In genomic region chr1:7046314-7046713, GRCh38 we compare ENCODE assay signal across 11 cellular contexts.
DNase-seq lines count a peak whose midpoint lies in the region; ATAC-seq and TF ChIP-seq lines count a peak whose summit lies in the region.
"Had no signal": no experiment of that assay in that cellular context is flagged by ENCODE, and none has a peak within 500 bp of the region (broad histone marks: within the 10 kb centered on the region; RNA-seq: fewer than 3 reads in every experiment).

No MANE protein-coding gene starts in this region.

- CTCF ChIA-PET in activated CD4-positive, alpha-beta T cell treated with anti-CD3 and anti-CD28 coated beads for 36 hours (lab: Charles Lee): interaction anchor here (0.6 to 1.2 kb wide), 2 partner anchors 24 to 1075 kb away, joined by 3 to 4 read pairs; no protein-coding TSS in a partner anchor

- no peak for TF ChIP-seq CTCF in AG09309 (IDR thresholded peaks at IDR 0.05; ENCODE audit: control insufficient read depth, insufficient read depth, low read depth, low read length, missing control alignments)

- no peaks in the 10 kb centered on the region for H3K9me3 Mint-ChIP-seq in activated CD4-positive, alpha-beta T cell treated with anti-CD3 and anti-CD28 coated beads for 36 hours (ENCODE audit: low read depth)

- peaks cover 4% of the 10 kb centered on the region for H3K27me3 Mint-ChIP-seq in activated CD4-positive, alpha-beta T cell treated with anti-CD3 and anti-CD28 coated beads for 36 hours

- H3K27ac Mint-ChIP-seq in activated CD4-positive, alpha-beta T cell treated with anti-CD3 and anti-CD28 coated beads for 36 hours: no peak overlapping the region

- H3K36me3 Mint-ChIP-seq in activated CD4-positive, alpha-beta T cell treated with anti-CD3 and anti-CD28 coated beads for 36 hours (ENCODE audit: low read depth): no peaks in the 10 kb centered on the region

- H3K4me1 Mint-ChIP-seq in activated CD4-positive, alpha-beta T cell treated with anti-CD3 and anti-CD28 coated beads for 36 hours: no peaks in the 10 kb centered on the region

- POLR2A ChIA-PET in activated CD4-positive, alpha-beta T cell treated with anti-CD3 and anti-CD28 coated beads for 36 hours (lab: Charles Lee): no interaction called here

- peak; percentile 20 for DNase-seq in AG09309 (ENCODE audit: low read depth)
- DNase-seq in HPDE6-E6E7 (ENCODE audit: extremely low spot score): peak; percentile 28
- DNase-seq in astrocyte of the hippocampus (ENCODE audit: low read depth, low spot score): peak; percentile 93
- peak; percentile 92 for DNase-seq in left kidney (ENCODE audit: low read depth, low spot score)
- no peak for DNase-seq in DMS153 (lab: John Stamatoyannopoulos, UW)
- DNase-seq in NOMO-1 (lab: John Stamatoyannopoulos, UW; ENCODE audit: unreplicated experiment in 2 of 2): no peak
- DNase-seq in activated CD4-positive, alpha-beta T cell treated with anti-CD3 and anti-CD28 coated beads for 36 hours: no peak
- DNase-seq: activated CD8-positive, alpha-beta memory T cell treated with anti-CD3 and anti-CD28 coated beads, Interleukin-2, amount 50 U/mL, for 4 hours; GF-D8; stimulated activated CD4-positive, alpha-beta T cell treated with anti-CD3 and anti-CD28 coated beads, Interleukin-1b, Interleukin-23, amount 100 ng/mL, for 48 hours had no signal

- ATAC-seq in HG03442 (IDR thresholded peaks at IDR 0.05; ENCODE audit: unreplicated experiment): no peak
- ATAC-seq in activated CD4-positive, alpha-beta T cell treated with anti-CD3 and anti-CD28 coated beads for 36 hours: no peak

- no peak overlapping the region for H3K4me3 ChIP-seq in AG09309 (ENCODE audit: control insufficient read depth, low read depth, low read length)

- intact Hi-C loops in activated CD4-positive, alpha-beta T cell treated with anti-CD3 and anti-CD28 coated beads for 36 hours (cut with DNase I, micrococcal nuclease): loop anchor here in 1 of 2 experiments (10.0 kb wide), 2 partner anchors 168 to 598 kb away; no protein-coding TSS in a partner anchor

- no peak overlapping the region for H3K4me3 Mint-ChIP-seq in activated CD4-positive, alpha-beta T cell treated with anti-CD3 and anti-CD28 coated beads for 36 hours

Comparison
In these comparisons a context has a peak if more than half of its experiments do, and no peak if none do; other contexts are left out.
1. DNase-seq: peak in AG09309 (single experiment), HPDE6-E6E7 (single experiment), astrocyte of the hippocampus (single experiment) and left kidney (single experiment); none in DMS153 (single experiment), NOMO-1 (0 of 2) and activated CD4-positive, alpha-beta T cell treated with anti-CD3 and anti-CD28 coated beads for 36 hours (single experiment).